In genomic region chr11:115363921-115364320, GRCh38 we compare ENCODE assay signal across 24 cellular contexts.
"Had no signal": no experiment of that assay in that cellular context is flagged by ENCODE, and none has a peak within 500 bp of the region (broad histone marks: within the 10 kb centered on the region; RNA-seq: fewer than 3 reads in every experiment).

No MANE protein-coding gene starts in this region.

- ATAC-seq: naive thymus-derived CD4-positive, alpha-beta T cell; natural killer cell; right cardiac atrium; right lobe of liver; stimulated activated effector memory CD8-positive, alpha-beta T cell treated with anti-CD3 and anti-CD28 coated beads, Interleukin-12 subunit alpha, Interleukin-12 subunit beta, amount 100 ng/mL, for 72 hours; stimulated activated naive B cell treated with anti-CD40 and anti-IgM and Interleukin-4, amounts not matched to agents 10 μg/mL and 1 μg/mL and 100 μg/mL, for 72 hours had no signal

- H2AFZ ChIP-seq: neural progenitor cell, parathyroid adenoma had no signal

- H3K36me3 ChIP-seq: neural progenitor cell, ovary, prostate gland, right lobe of liver, sigmoid colon, stomach, thoracic aorta, tibial artery, transverse colon, upper lobe of left lung, vagina had no signal

- H3K9ac ChIP-seq: neural progenitor cell, parathyroid adenoma had no signal

- H3K27me3 ChIP-seq: neural progenitor cell, ovary, right lobe of liver, sigmoid colon, stomach, tibial artery, transverse colon, upper lobe of left lung, vagina had no signal

- H3K4me2 ChIP-seq: neural progenitor cell had no signal

- DNase-seq: naive thymus-derived CD4-positive, alpha-beta T cell; natural killer cell; occipital lobe; ovary; right cardiac atrium; right lobe of liver; sigmoid colon; small intestine; stimulated activated CD4-positive, alpha-beta T cell treated with anti-CD3 and anti-CD28 coated beads, Interleukin-15, amount 100 ng/mL, for 24 hours; stimulated activated CD4-positive, alpha-beta T cell treated with anti-CD3 and anti-CD28 coated beads, Interleukin-2, amount 100 ng/mL, for 24 hours; stimulated activated CD4-positive, alpha-beta T cell treated with anti-CD3 and anti-CD28 coated beads, Interleukin-2, amount 100 ng/mL, for 48 hours; stimulated activated CD4-positive, alpha-beta T cell treated with anti-CD3 and anti-CD28 coated beads, Interleukin-4, amount 100 ng/mL, for 24 hours; stimulated activated naive B cell treated with anti-CD40 and anti-IgM and Interleukin-4, amounts not matched to agents 10 μg/mL and 1 μg/mL and 100 μg/mL, for 72 hours; stimulated activated naive CD4-positive, alpha-beta T cell treated with Interleukin-2 at 50 U/mL for 16 hours; stomach; tibial artery; transverse colon; upper lobe of left lung had no signal

- H3K4me3 ChIP-seq: neural progenitor cell, ovary, prostate gland, right lobe of liver, sigmoid colon, stomach, thoracic aorta, tibial artery, transverse colon, upper lobe of left lung, vagina had no signal

- H3K9me3 ChIP-seq: ovary, prostate gland, right lobe of liver, sigmoid colon, stomach, thoracic aorta, tibial artery, transverse colon, upper lobe of left lung, vagina had no signal

- H3K4me1 ChIP-seq: neural progenitor cell, parathyroid adenoma, prostate gland, right lobe of liver, sigmoid colon, stomach, tibial artery, transverse colon, upper lobe of left lung, vagina had no signal

- H3K79me2 ChIP-seq: parathyroid adenoma had no signal

- H3K27ac ChIP-seq: neural progenitor cell, ovary, parathyroid adenoma, prostate gland, right lobe of liver, sigmoid colon, stomach, thoracic aorta, tibial artery, transverse colon, upper lobe of left lung, vagina had no signal
